Comparison of ENCODE assay signal across 26 cellular contexts in the genomic region with DNA sequence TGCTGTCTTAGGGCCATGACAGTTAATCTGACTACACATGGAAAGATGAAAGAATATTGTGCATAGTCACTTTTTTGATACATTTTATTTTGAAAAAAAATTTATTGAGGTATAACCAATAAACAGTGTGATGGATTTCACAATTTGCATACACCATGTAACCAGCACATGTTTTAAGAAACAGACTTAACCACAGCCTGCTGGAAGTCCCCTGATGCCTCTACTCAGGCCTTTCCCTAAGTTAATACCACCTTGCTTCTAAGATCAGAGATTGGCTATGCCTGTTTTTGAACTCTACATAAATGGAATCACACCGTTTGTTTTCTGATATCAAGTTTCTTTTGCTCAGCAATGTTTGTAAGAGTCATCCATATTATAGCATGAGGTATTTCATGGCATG.
A peak's percentile ranks its signal among the peaks of the same experiment; 100 is the strongest.
DNase-seq lines count a peak whose midpoint lies in the region; ATAC-seq, FAIRE-seq and TF ChIP-seq lines count a peak whose summit lies in the region.
"Had no signal": no experiment of that assay in that cellular context is flagged by ENCODE, and none has a peak within 500 bp of the region (broad histone marks: within the 10 kb centered on the region; RNA-seq: fewer than 3 reads in every experiment).

No MANE protein-coding gene starts in this region.

- no peak for TF ChIP-seq EP300 in GM12878 (IDR thresholded peaks at IDR 0.05; ENCODE audit: borderline replicate concordance in 1 of 2, control insufficient read depth in 1 of 2, low read depth in 2 of 2, low read length in 2 of 2)

- no peak overlapping the region for H3K4me3 ChIP-seq in GM12878
- no peak overlapping the region for H3K4me3 ChIP-seq in neural progenitor cell
- H3K4me3 ChIP-seq: body of pancreas, coronary artery, gastrocnemius medialis, left ventricle myocardium inferior, MG63, right atrium auricular region had no signal

- POLR2A ChIA-PET in GM12878 (lab: Charles Lee): no interaction called here

- no peak for TF ChIP-seq RAD21 in GM12878 (IDR thresholded peaks at IDR 0.05; ENCODE audit: insufficient read depth, low read depth, low read length)

- DNase-seq in GM12878 (ENCODE audit: low read depth, low spot score): no peak
- no peak for DNase-seq in NCI-H748 (lab: John Stamatoyannopoulos, UW; ENCODE audit: unreplicated experiment)
- no peak for DNase-seq in neural progenitor cell (ENCODE audit: low spot score)
- no peak for DNase-seq in T-helper 9 cell
- DNase-seq in KBM-7: no peak
- DNase-seq: ACHN; activated CD8-positive, alpha-beta T cell treated with anti-CD3 and anti-CD28 coated beads, Interleukin-2, amount 10 ng/mL, durations not matched to agents 7 days and 5 days; activated naive CD8-positive, alpha-beta T cell treated with anti-CD3 and anti-CD28 coated beads for 36 hours; activated T-cell treated with anti-CD3 and anti-CD28 coated beads, Interleukin-2, amount 50 U/mL, for 72 hours; body of pancreas; DMS53; gastrocnemius medialis; left ventricle myocardium inferior; MG63; NCI-H187; NCI-H446; occipital lobe; SHP77; stimulated activated CD4-positive, alpha-beta T cell treated with anti-CD3 and anti-CD28 coated beads, Interleukin-15, amount 100 ng/mL, for 24 hours; T-cell had no signal

- H3K4me3 Mint-ChIP-seq in neural progenitor cell: no peak overlapping the region
- H3K4me3 Mint-ChIP-seq: activated CD8-positive, alpha-beta T cell treated with anti-CD3 and anti-CD28 coated beads, Interleukin-2, amount 10 ng/mL, durations not matched to agents 7 days and 5 days; activated naive CD8-positive, alpha-beta T cell treated with anti-CD3 and anti-CD28 coated beads for 36 hours; activated T-cell treated with anti-CD3 and anti-CD28 coated beads, Interleukin-2, amount 50 U/mL, for 72 hours; CD14-positive monocyte; T-cell had no signal

- no peaks in the 10 kb centered on the region for H3K27me3 ChIP-seq in GM12878 (replicated peaks in 1 of 2; ENCODE audit: control insufficient read depth in 2 of 2, insufficient read depth in 2 of 2, low read length in 1 of 2)
- H3K27me3 ChIP-seq in neural progenitor cell: no peaks in the 10 kb centered on the region
- H3K27me3 ChIP-seq: body of pancreas, gastrocnemius medialis, MG63, right atrium auricular region had no signal

- H3K36me3 ChIP-seq in GM12878 (ENCODE audit: control insufficient read depth in 2 of 2, insufficient read depth in 2 of 2, low read length in 1 of 2) (no peaks in the 10 kb centered on the region), neural progenitor cell (no peaks in the 10 kb centered on the region)
- H3K36me3 ChIP-seq: left ventricle myocardium inferior, MG63, right atrium auricular region had no signal

- RAD21 ChIA-PET in GM12878 (lab: Charles Lee; ENCODE audit: unreplicated experiment): no interaction called here

- no peaks in the 10 kb centered on the region for H3K9me3 ChIP-seq in GM12878 (replicated peaks; ENCODE audit: control insufficient read depth, insufficient read depth, low read length)
- H3K9me3 ChIP-seq in neural progenitor cell (ENCODE audit: low read depth): no peaks in the 10 kb centered on the region
- H3K9me3 ChIP-seq: body of pancreas, gastrocnemius medialis, left ventricle myocardium inferior, MG63, right atrium auricular region had no signal

- H3K27me3 Mint-ChIP-seq in neural progenitor cell (ENCODE audit: insufficient read depth, low read depth): peaks cover 5% of the 10 kb centered on the region
- H3K27me3 Mint-ChIP-seq: activated naive CD8-positive, alpha-beta T cell treated with anti-CD3 and anti-CD28 coated beads for 36 hours had no signal

- H2AFZ ChIP-seq in GM12878 (ENCODE audit: control insufficient read depth, low read depth, low read length) (no peak overlapping the region), neural progenitor cell (replicated peaks) (no peak overlapping the region)

- no peak overlapping the region for H3K9ac ChIP-seq in GM12878 (ENCODE audit: control insufficient read depth, insufficient read depth, low read length)
- no peak overlapping the region for H3K9ac ChIP-seq in neural progenitor cell

- TF ChIP-seq CTCF in GM12878 (IDR thresholded peaks at IDR 0.05 in 2 of 3, conservative IDR thresholded peaks at IDR 0.05 in 1 of 3; ENCODE audit: control insufficient read depth in 2 of 3, extremely low read depth in 1 of 3, insufficient read depth in 1 of 3, low read depth in 3 of 3, low read length in 3 of 3) (no peak), neural progenitor cell (IDR thresholded peaks at IDR 0.05) (no peak)

- H3K4me1 ChIP-seq in GM12878 (ENCODE audit: control insufficient read depth, insufficient read depth, low read length) (peaks cover 3% of the 10 kb centered on the region; the same call in 1 of the 2 replicates), neural progenitor cell (no peaks in the 10 kb centered on the region)
- H3K4me1 ChIP-seq: body of pancreas, gastrocnemius medialis, left ventricle myocardium inferior, right atrium auricular region had no signal

- H3K4me2 ChIP-seq in GM12878 (ENCODE audit: control insufficient read depth, insufficient read depth) (no peak overlapping the region), neural progenitor cell (no peak overlapping the region)

- H3F3A ChIP-seq in neural progenitor cell (ENCODE audit: low read depth): no peaks in the 10 kb centered on the region

- CTCF ChIA-PET in GM12878 (lab: Yijun Ruan, JAX): no interaction called here

- FAIRE-seq in GM12878 (lab: Jason Lieb, UNC): peak; percentile 7

- SMC1A ChIA-PET in GM12878 (lab: Charles Lee; ENCODE audit: uncharacterized antibody, unreplicated experiment): no interaction called here

- TF ChIP-seq POLR2A in GM12878 (IDR thresholded peaks at IDR 0.05; ENCODE audit: low read depth, low read length): no peak

- ATAC-seq in GM18498 (IDR thresholded peaks at IDR 0.05; ENCODE audit: unreplicated experiment) (peak; percentile 62), GM19351 (IDR thresholded peaks at IDR 0.05; ENCODE audit: unreplicated experiment) (peak; percentile 79), HG02981 (IDR thresholded peaks at IDR 0.05; ENCODE audit: unreplicated experiment) (peak; percentile 81), GM12878 (peak; percentile 90)
- ATAC-seq: activated CD8-positive, alpha-beta T cell treated with anti-CD3 and anti-CD28 coated beads, Interleukin-2, amount 10 ng/mL, durations not matched to agents 7 days and 5 days; body of pancreas; gastrocnemius medialis; T-cell had no signal

- no peaks in the 10 kb centered on the region for H3K9me3 Mint-ChIP-seq in neural progenitor cell
- H3K9me3 Mint-ChIP-seq: activated naive CD8-positive, alpha-beta T cell treated with anti-CD3 and anti-CD28 coated beads for 36 hours; activated T-cell treated with anti-CD3 and anti-CD28 coated beads, Interleukin-2, amount 50 U/mL, for 72 hours; CD14-positive monocyte had no signal

- BruUV-seq in GM12878 (replicated peaks; lab: Mats Ljungman, UMichigan): no TSS peak

- H3K36me3 Mint-ChIP-seq in neural progenitor cell: no peaks in the 10 kb centered on the region
- H3K36me3 Mint-ChIP-seq: activated naive CD8-positive, alpha-beta T cell treated with anti-CD3 and anti-CD28 coated beads for 36 hours; CD14-positive monocyte; T-cell had no signal

- H3K4me1 Mint-ChIP-seq in neural progenitor cell: no peaks in the 10 kb centered on the region
- H3K4me1 Mint-ChIP-seq: activated naive CD8-positive, alpha-beta T cell treated with anti-CD3 and anti-CD28 coated beads for 36 hours had no signal

- no peak overlapping the region for H3K27ac ChIP-seq in GM12878 (ENCODE audit: control insufficient read depth, insufficient read depth)
- H3K27ac ChIP-seq in neural progenitor cell: no peak overlapping the region
- H3K27ac ChIP-seq: body of pancreas, coronary artery, gastrocnemius medialis, left ventricle myocardium inferior, right atrium auricular region had no signal

- in situ Hi-C loops in GM12878 (cut with MboI): no loop called here
- in situ Hi-C loops in KBM-7 (cut with MboI; ENCODE audit: low pct_unique_long_range_greater_than_20kb, low sequenced_read_pairs): no loop called here

- 0% methylated on average over 1 of the region's 1 CpG for WGBS in GM12878 (ENCODE audit: insufficient coverage, insufficient replicate concordance, low lambda C conversion rate, missing lambda C conversion rate)

- H4K20me1 ChIP-seq in GM12878 (ENCODE audit: control insufficient read depth, insufficient read depth) (no peaks in the 10 kb centered on the region), neural progenitor cell (ENCODE audit: low read depth) (no peaks in the 10 kb centered on the region)

- intact Hi-C loops in GM12878 (cut with micrococcal nuclease; ENCODE audit: unreplicated experiment): no loop called here

- H3K27ac Mint-ChIP-seq in neural progenitor cell: no peak overlapping the region
- H3K27ac Mint-ChIP-seq: activated CD8-positive, alpha-beta T cell treated with anti-CD3 and anti-CD28 coated beads, Interleukin-2, amount 10 ng/mL, durations not matched to agents 7 days and 5 days; activated naive CD8-positive, alpha-beta T cell treated with anti-CD3 and anti-CD28 coated beads for 36 hours; T-cell had no signal

- no peaks in the 10 kb centered on the region for H3K79me2 ChIP-seq in GM12878 (ENCODE audit: control insufficient read depth, insufficient read depth, low read length)
- no peaks in the 10 kb centered on the region for H3K79me2 ChIP-seq in neural progenitor cell (ENCODE audit: low read depth)

TF ChIP-seq in GM12878, 131 proteins besides CTCF, POLR2A, EP300 and RAD21 (continues in another document):
- TF ChIP-seq BHLHE40 (IDR thresholded peaks at IDR 0.05; ENCODE audit: borderline replicate concordance in 1 of 2, low read depth in 2 of 2, low read length in 1 of 2): peak; percentile 15 to 56; a peak in 2 of 4 replicates
- TF ChIP-seq EGR1 (IDR thresholded peaks at IDR 0.05; ENCODE audit: borderline replicate concordance in 1 of 2, low read depth in 2 of 2, low read length in 2 of 2): no peak
- TF ChIP-seq FOS (IDR thresholded peaks at IDR 0.05; ENCODE audit: borderline replicate concordance, extremely low read depth, insufficient read length): no peak
- TF ChIP-seq FOXM1 (IDR thresholded peaks at IDR 0.05; ENCODE audit: low read depth, low read length): no peak
- TF ChIP-seq NBN (IDR thresholded peaks at IDR 0.05): no peak
- peak; percentile 55 for TF ChIP-seq RUNX3 (IDR thresholded peaks at IDR 0.05; ENCODE audit: low read length)
- TF ChIP-seq, protein P1, sequence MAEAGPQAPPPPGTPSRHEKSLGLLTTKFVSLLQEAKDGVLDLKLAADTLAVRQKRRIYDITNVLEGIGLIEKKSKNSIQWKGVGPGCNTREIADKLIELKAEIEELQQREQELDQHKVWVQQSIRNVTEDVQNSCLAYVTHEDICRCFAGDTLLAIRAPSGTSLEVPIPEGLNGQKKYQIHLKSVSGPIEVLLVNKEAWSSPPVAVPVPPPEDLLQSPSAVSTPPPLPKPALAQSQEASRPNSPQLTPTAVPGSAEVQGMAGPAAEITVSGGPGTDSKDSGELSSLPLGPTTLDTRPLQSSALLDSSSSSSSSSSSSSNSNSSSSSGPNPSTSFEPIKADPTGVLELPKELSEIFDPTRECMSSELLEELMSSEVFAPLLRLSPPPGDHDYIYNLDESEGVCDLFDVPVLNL (IDR thresholded peaks at IDR 0.05; ENCODE audit: low read depth, low read length): no peak
